ENCODE assay signal across 8 cellular contexts in genomic region chr5:79560774-79561524, GRCh38. TPM values are rescaled to one million over a fixed set of nuclear protein-coding genes. Genes with fewer than 3 reads are reported as not detected.
DNase-seq lines count a peak whose midpoint lies in the region; ATAC-seq and TF ChIP-seq lines count a peak whose summit lies in the region.

No MANE protein-coding gene starts in this region.

- H3K36me3 ChIP-seq in esophagus muscularis mucosa: no peaks in the 10 kb centered on the region
- no peaks in the 10 kb centered on the region for H3K36me3 ChIP-seq in esophagus squamous epithelium

- intact Hi-C loops in esophagus muscularis mucosa (cut with DNase I): no loop called here
- intact Hi-C loops in esophagus squamous epithelium (cut with DNase I): no loop called here

- H3K27ac Mint-ChIP-seq in activated naive CD8-positive, alpha-beta T cell treated with anti-CD3 and anti-CD28 coated beads, Interleukin-2, amount 50 U/mL, for 24 hours: peak overlapping the region; percentile 100

- peak overlapping the region; percentile 48 for H3K4me3 Mint-ChIP-seq in activated naive CD8-positive, alpha-beta T cell treated with anti-CD3 and anti-CD28 coated beads, Interleukin-2, amount 50 U/mL, for 24 hours

- TF ChIP-seq CTCF in esophagus muscularis mucosa (IDR thresholded peaks at IDR 0.05) (no peak), esophagus squamous epithelium (IDR thresholded peaks at IDR 0.05) (no peak)

- H3K27ac ChIP-seq in esophagus muscularis mucosa (replicated peaks in 1 of 4): no peak overlapping the region
- no peak overlapping the region for H3K27ac ChIP-seq in esophagus squamous epithelium

- peak; percentile 7 to 24 (median 9) for DNase-seq in stimulated activated CD4-positive, alpha-beta T cell treated with anti-CD3 and anti-CD28 coated beads, Interleukin-12 subunit alpha, Interleukin-12 subunit beta, amount 100 ng/mL, for 48 hours (ENCODE audit: low read depth in 2 of 3, low spot score in 1 of 3)
- no peak for DNase-seq in stimulated activated CD4-positive, alpha-beta T cell treated with anti-CD3 and anti-CD28 coated beads, Interleukin-4, amount 100 ng/mL, for 1 hour
- DNase-seq in activated naive CD8-positive, alpha-beta T cell treated with anti-CD3 and anti-CD28 coated beads, Interleukin-2, amount 50 U/mL, for 24 hours: peak; percentile 30
- DNase-seq in esophagus muscularis mucosa (ENCODE audit: extremely low spot score) (no peak), esophagus squamous epithelium (lab: John Stamatoyannopoulos, UW) (no peak), hippocampal formation (lab: John Stamatoyannopoulos, UW) (no peak)
- no peak for DNase-seq in activated CD4-positive, CD25-positive, alpha-beta regulatory T cell treated with anti-CD3 and anti-CD28 coated beads, Interleukin-2, amount 50 U/mL, for 72 hours

- ATAC-seq in HG03469 (IDR thresholded peaks at IDR 0.05; ENCODE audit: unreplicated experiment): peak; percentile 52
- ATAC-seq in activated naive CD8-positive, alpha-beta T cell treated with anti-CD3 and anti-CD28 coated beads, Interleukin-2, amount 50 U/mL, for 24 hours: peak; percentile 88

- no peak for TF ChIP-seq POLR2A in esophagus muscularis mucosa (IDR thresholded peaks at IDR 0.05; ENCODE audit: low read depth)
- no peak for TF ChIP-seq POLR2A in esophagus squamous epithelium (IDR thresholded peaks at IDR 0.05)

- no peak overlapping the region for H3K4me3 ChIP-seq in esophagus muscularis mucosa
- no peak overlapping the region for H3K4me3 ChIP-seq in esophagus squamous epithelium

- H3K9me3 Mint-ChIP-seq in activated naive CD8-positive, alpha-beta T cell treated with anti-CD3 and anti-CD28 coated beads, Interleukin-2, amount 50 U/mL, for 24 hours: peaks cover 6% of the 10 kb centered on the region

- H3K9me3 ChIP-seq in esophagus muscularis mucosa: no peaks in the 10 kb centered on the region
- no peaks in the 10 kb centered on the region for H3K9me3 ChIP-seq in esophagus squamous epithelium

- peaks cover 46% of the 10 kb centered on the region for H3K4me1 Mint-ChIP-seq in activated naive CD8-positive, alpha-beta T cell treated with anti-CD3 and anti-CD28 coated beads, Interleukin-2, amount 50 U/mL, for 24 hours

- H3K27me3 Mint-ChIP-seq in activated naive CD8-positive, alpha-beta T cell treated with anti-CD3 and anti-CD28 coated beads, Interleukin-2, amount 50 U/mL, for 24 hours: peaks cover 2% of the 10 kb centered on the region

- H3K4me1 ChIP-seq in esophagus muscularis mucosa: peaks cover 0 to 16% (median 8%) of the 10 kb centered on the region in 4 donors
- H3K4me1 ChIP-seq in esophagus squamous epithelium: peaks cover 0 to 10% (median 3%) of the 10 kb centered on the region in 3 donors

- WGBS in esophagus muscularis mucosa: 77% methylated on average over 4 of the region's 4 CpGs
- WGBS in esophagus squamous epithelium, 2 donors: 57 to 71% methylated on average over 4 of the region's 4 CpGs

- peaks cover 10% of the 10 kb centered on the region for H3K36me3 Mint-ChIP-seq in activated naive CD8-positive, alpha-beta T cell treated with anti-CD3 and anti-CD28 coated beads, Interleukin-2, amount 50 U/mL, for 24 hours (ENCODE audit: low read depth)

- H3K27me3 ChIP-seq in esophagus muscularis mucosa: no peaks in the 10 kb centered on the region
- H3K27me3 ChIP-seq in esophagus squamous epithelium: no peaks in the 10 kb centered on the region

- no peak for TF ChIP-seq EP300 in esophagus muscularis mucosa (IDR thresholded peaks at IDR 0.05)

RNA-seq across cellular contexts. Expression of gene HOMER1, which starts 47.0 kb away (rescaled TPM):
- 10 to 100 TPM; 11.2 to 19.5 (median 19.3) TPM for total RNA-seq in esophagus muscularis mucosa
- 10 to 100 TPM in 1 of 4 donors, 1 to 10 TPM in 3; 4.9 to 10.6 (median 8.2) TPM for total RNA-seq in esophagus squamous epithelium

RNA-seq across cellular contexts. Expression of gene TENT2, which starts 51.3 kb away (rescaled TPM):
- total RNA-seq in esophagus muscularis mucosa: 10 to 100 TPM; 29.7 to 42.4 (median 35.0) TPM
- 10 to 100 TPM; 31.5 to 56.1 (median 47.1) TPM for total RNA-seq in esophagus squamous epithelium

Comparison
In these comparisons a context has a peak if more than half of its experiments do, and no peak if none do; other contexts are left out.
1. DNase-seq: peak in stimulated activated CD4-positive, alpha-beta T cell treated with anti-CD3 and anti-CD28 coated beads, Interleukin-12 subunit alpha, Interleukin-12 subunit beta, amount 100 ng/mL, for 48 hours (3 of 3) and activated naive CD8-positive, alpha-beta T cell treated with anti-CD3 and anti-CD28 coated beads, Interleukin-2, amount 50 U/mL, for 24 hours (single experiment); none in stimulated activated CD4-positive, alpha-beta T cell treated with anti-CD3 and anti-CD28 coated beads, Interleukin-4, amount 100 ng/mL, for 1 hour (single experiment), esophagus muscularis mucosa (single experiment), activated CD4-positive, CD25-positive, alpha-beta regulatory T cell treated with anti-CD3 and anti-CD28 coated beads, Interleukin-2, amount 50 U/mL, for 72 hours (single experiment), esophagus squamous epithelium (single experiment) and hippocampal formation (0 of 2).